Comparison of ENCODE assay signal across 8 cellular contexts in the genomic region with DNA sequence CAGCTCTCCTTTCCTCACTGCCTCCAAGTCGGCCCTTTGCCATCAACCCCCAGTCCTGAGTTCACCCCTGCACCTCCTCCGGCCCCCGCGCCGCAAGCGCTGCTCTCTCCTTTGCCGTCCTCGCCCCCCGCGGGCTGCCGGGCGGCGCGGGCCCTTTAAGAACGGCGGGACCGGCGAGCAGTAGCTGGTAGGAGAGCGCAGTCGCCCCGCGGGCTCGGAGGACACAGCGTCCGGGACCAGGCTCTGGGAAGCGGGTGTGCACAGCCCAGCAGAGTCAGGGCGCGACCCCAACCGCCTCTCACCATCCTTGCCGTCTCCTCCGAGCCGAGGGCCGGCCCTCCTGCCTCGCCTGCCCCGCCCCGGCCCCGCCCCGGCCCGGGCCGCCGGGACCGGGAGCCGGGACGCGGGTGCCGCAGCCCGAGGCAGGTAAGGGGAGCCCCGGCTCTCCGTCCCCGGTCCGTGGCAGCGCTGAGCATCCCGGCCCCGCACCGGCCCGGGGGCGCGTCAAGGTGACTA. TPM values are rescaled to one million over a fixed set of nuclear protein-coding genes. Genes with fewer than 3 reads are reported as not detected.
A peak's percentile ranks its signal among the peaks of the same experiment; 100 is the strongest.
DNase-seq lines count a peak whose midpoint lies in the region; ATAC-seq and TF ChIP-seq lines count a peak whose summit lies in the region.

A gene (plus strand): TSS at position 198 of the 516 bp plus-strand sequence. CDS start 914 bp downstream, outside the sequence.

- peak; percentile 58 for DNase-seq in GM20000 (ENCODE audit: low spot score)
- peak in 1 of 2 experiments; percentile 17 for DNase-seq in SJCRH30
- peak; percentile 45 for DNase-seq in cerebellar cortex (ENCODE audit: low spot score)
- DNase-seq in lower lobe of right lung: peak; percentile 59
- DNase-seq in testis: no peak
- DNase-seq in GDM1 (lab: John Stamatoyannopoulos, UW): no peak
- no peak for DNase-seq in LoVo (ENCODE audit: low spot score)

- no peak for TF ChIP-seq POLR2A in testis (IDR thresholded peaks at IDR 0.05)

- H3K4me3 ChIP-seq in SJCRH30: peak within 1 kb of the TSS; percentile 60
- peak within 1 kb of the TSS; percentile 68 for H3K4me3 ChIP-seq in lower lobe of right lung
- H3K4me3 ChIP-seq in testis: peak within 1 kb of the TSS; percentile 40 to 55

- H3K27me3 ChIP-seq in SJCRH30 (peaks cover 13% of the 10 kb centered on the region; the same call in 1 of the 2 replicates), lower lobe of right lung (ENCODE audit: low read depth) (peaks cover 38% of the 10 kb centered on the region), testis (no peaks in the 10 kb centered on the region)

- 0 to 1% methylated on average over 22 to 28 of the region's 58 CpGs for WGBS in testis, 2 donors

- intact Hi-C loops in lower lobe of right lung (cut with DNase I) (no loop called here), testis (cut with DNase I; ENCODE audit: low total_unique reads) (no loop called here)

- H3K36me3 ChIP-seq in SJCRH30: no peaks in the 10 kb centered on the region
- H3K36me3 ChIP-seq in lower lobe of right lung: no peaks in the 10 kb centered on the region
- no peaks in the 10 kb centered on the region for H3K36me3 ChIP-seq in testis (ENCODE audit: low read depth, missing control alignments)

- no peaks in the 10 kb centered on the region for H3K9me3 ChIP-seq in SJCRH30 (replicated peaks)
- no peaks in the 10 kb centered on the region for H3K9me3 ChIP-seq in lower lobe of right lung
- no peaks in the 10 kb centered on the region for H3K9me3 ChIP-seq in testis

- H3K4me1 ChIP-seq in SJCRH30: no peaks in the 10 kb centered on the region; the same call in 1 of the 2 replicates
- H3K4me1 ChIP-seq in lower lobe of right lung: peaks cover 12% of the 10 kb centered on the region
- peaks cover 9% of the 10 kb centered on the region for H3K4me1 ChIP-seq in testis

- ATAC-seq in lower lobe of right lung: peak; percentile 51 to 67
- no peak for ATAC-seq in GM19324 (IDR thresholded peaks at IDR 0.05; ENCODE audit: low FRiP score, unreplicated experiment)

- no peak within 1 kb of the TSS for H3K27ac ChIP-seq in SJCRH30
- no peak within 1 kb of the TSS for H3K27ac ChIP-seq in lower lobe of right lung
- H3K27ac ChIP-seq in testis: no peak within 1 kb of the TSS

- TF ChIP-seq CTCF in GM20000 (IDR thresholded peaks at IDR 0.05; ENCODE audit: extremely low read depth, missing control alignments) (no peak), lower lobe of right lung (IDR thresholded peaks at IDR 0.05) (no peak), testis (IDR thresholded peaks at IDR 0.05) (no peak)

RNA-seq across cellular contexts. Expression of the gene that starts here (rescaled TPM):
- total RNA-seq in SJCRH30 (2014; rRNA removed; shearing (Covaris generic)): 0.08 TPM in 1 of 2 replicates, not detected in the other
- total RNA-seq in lower lobe of right lung (0.15 TPM), testis (1 to 10 TPM; 3.9 to 5.4 TPM)
- 11.2 TPM for polyA plus RNA-seq in testis (ENCODE audit: insufficient read depth, low read depth, low replicate concordance)

Comparison
In these comparisons a context has a peak if more than half of its experiments do, and no peak if none do; other contexts are left out.
1. Peak in DNase-seq, ATAC-seq and H3K4me3 ChIP-seq in lower lobe of right lung; RNA of the gene not detected or under 1 TPM.
2. DNase-seq: peak in GM20000 (single experiment) and cerebellar cortex (single experiment); none in testis (single experiment), GDM1 (single experiment) and LoVo (single experiment).
3. Peak in every context shown above with its lines, with median percentiles within 50 percentile points of each other: H3K4me3 ChIP-seq.